ENCODE assay signal across 30 cellular contexts in genomic region chr6:4327841-4328240, GRCh38.
"Had no signal": no experiment of that assay in that cellular context is flagged by ENCODE, and none has a peak within 500 bp of the region (broad histone marks: within the 10 kb centered on the region; RNA-seq: fewer than 3 reads in every experiment).

No MANE protein-coding gene starts in this region.

- H3K9me3 ChIP-seq: pancreas, prostate gland, testis, transverse colon had no signal

- H3K36me3 ChIP-seq: gastroesophageal sphincter, pancreas, prostate gland, transverse colon, WERI-Rb-1 had no signal

- DNase-seq: activated CD4-positive, alpha-beta memory T cell treated with anti-CD3 and anti-CD28 coated beads for 36 hours; activated CD4-positive, alpha-beta T cell treated with anti-CD3 and anti-CD28 coated beads for 48 hours; activated CD8-positive, alpha-beta memory T cell treated with anti-CD3 and anti-CD28 coated beads, Interleukin-2, amount 50 U/mL, for 4 hours; activated gamma-delta T cell; activated naive CD4-positive, alpha-beta T cell treated with anti-CD3 and anti-CD28 coated beads, Interleukin-2, amount 10 ng/mL, durations not matched to agents 7 days and 5 days; activated naive CD8-positive, alpha-beta T cell treated with anti-CD3 and anti-CD28 coated beads, Interleukin-2, amount 10 ng/mL, durations not matched to agents 7 days and 5 days; activated T-cell treated with anti-CD3 and anti-CD28 coated beads, Interleukin-2, amount 50 U/mL, for 24 hours; amniotic stem cell; central memory CD4-positive, alpha-beta T cell; head of caudate nucleus; hippocampal formation; kidney; left colon; midbrain; naive thymus-derived CD8-positive, alpha-beta T cell; nucleus accumbens; pancreas; retina; stimulated activated CD4-positive, alpha-beta T cell treated with anti-CD3 and anti-CD28 coated beads, Interleukin-15, amount 100 ng/mL, for 24 hours; stimulated activated CD4-positive, alpha-beta T cell treated with anti-CD3 and anti-CD28 coated beads, Interleukin-2, amount 100 ng/mL, for 24 hours; stimulated activated naive CD4-positive, alpha-beta T cell; SW 1271; T-helper 9 cell; testis; transverse colon; WERI-Rb-1 had no signal

- H3K27me3 ChIP-seq: gastroesophageal sphincter, pancreas, testis, transverse colon had no signal

- H3K27ac ChIP-seq: gastroesophageal sphincter, pancreas, prostate gland, testis, transverse colon, WERI-Rb-1 had no signal

- H3K4me1 ChIP-seq: gastroesophageal sphincter, pancreas, prostate gland, testis had no signal

- ATAC-seq: activated CD4-positive, CD25-positive, alpha-beta regulatory T cell treated with anti-CD3 and anti-CD28 coated beads, Interleukin-2, amount 50 U/mL, for 24 hours; gastroesophageal sphincter; left colon; naive thymus-derived CD8-positive, alpha-beta T cell; pancreas; sciatic nerve had no signal

- H3K4me3 ChIP-seq: gastroesophageal sphincter, pancreas, prostate gland, testis, transverse colon had no signal
